In the genomic region with DNA sequence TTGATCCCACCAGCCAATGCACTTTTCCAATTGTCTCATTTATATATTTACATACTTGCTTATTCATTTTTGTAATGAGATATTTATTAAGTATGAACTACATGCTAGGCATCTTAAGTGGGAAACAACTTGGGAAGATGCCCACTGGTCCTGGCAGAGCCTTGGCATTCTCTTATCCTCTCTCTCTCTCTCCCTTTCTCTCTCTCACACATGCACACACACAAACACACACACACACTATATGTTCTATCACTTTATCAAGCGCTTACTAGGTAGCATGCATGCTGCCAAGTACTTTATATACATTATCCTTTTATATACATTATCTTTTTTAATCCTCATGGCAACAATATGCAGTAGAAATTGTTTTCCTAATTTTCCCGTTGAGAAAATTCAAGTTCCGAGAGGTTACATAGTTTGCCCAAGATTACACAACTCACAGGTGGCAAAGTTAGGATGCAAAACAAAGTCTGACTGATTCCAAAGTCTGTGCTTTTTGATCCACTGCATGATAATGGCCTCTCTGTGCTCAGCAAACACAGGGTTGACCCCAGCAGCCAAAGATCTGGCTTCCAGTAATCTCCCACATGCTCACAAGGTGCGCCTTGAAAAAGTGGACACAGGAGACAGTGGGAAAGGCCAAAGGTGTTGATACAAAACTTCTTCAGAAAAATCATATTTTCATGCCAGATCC, we compare ENCODE assay signal across 1 cellular context.
TF ChIP-seq lines count a peak whose summit lies in the region.

No MANE protein-coding gene starts in this region.

TF ChIP-seq in HepG2, 621 proteins besides CTCF, POLR2A, EP300 and RAD21 (continued from another document and continues in another):
- TF ChIP-seq, protein P1, sequence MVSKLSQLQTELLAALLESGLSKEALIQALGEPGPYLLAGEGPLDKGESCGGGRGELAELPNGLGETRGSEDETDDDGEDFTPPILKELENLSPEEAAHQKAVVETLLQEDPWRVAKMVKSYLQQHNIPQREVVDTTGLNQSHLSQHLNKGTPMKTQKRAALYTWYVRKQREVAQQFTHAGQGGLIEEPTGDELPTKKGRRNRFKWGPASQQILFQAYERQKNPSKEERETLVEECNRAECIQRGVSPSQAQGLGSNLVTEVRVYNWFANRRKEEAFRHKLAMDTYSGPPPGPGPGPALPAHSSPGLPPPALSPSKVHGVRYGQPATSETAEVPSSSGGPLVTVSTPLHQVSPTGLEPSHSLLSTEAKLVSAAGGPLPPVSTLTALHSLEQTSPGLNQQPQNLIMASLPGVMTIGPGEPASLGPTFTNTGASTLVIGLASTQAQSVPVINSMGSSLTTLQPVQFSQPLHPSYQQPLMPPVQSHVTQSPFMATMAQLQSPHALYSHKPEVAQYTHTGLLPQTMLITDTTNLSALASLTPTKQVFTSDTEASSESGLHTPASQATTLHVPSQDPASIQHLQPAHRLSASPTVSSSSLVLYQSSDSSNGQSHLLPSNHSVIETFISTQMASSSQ (IDR thresholded peaks at IDR 0.05; ENCODE audit: low read depth), result peak; percentile 74
- TF ChIP-seq, protein P1 (CRISPR knock-in tag; IDR thresholded peaks at IDR 0.05; ENCODE audit: borderline replicate concordance), result peak; percentile 89
- TF ChIP-seq ZNF569 (CRISPR knock-in tag; IDR thresholded peaks at IDR 0.05; ENCODE audit: borderline replicate concordance) (no peak), HES4 (CRISPR knock-in tag; IDR thresholded peaks at IDR 0.05; ENCODE audit: borderline replicate concordance) (no peak), ZKSCAN8 (CRISPR knock-in tag; IDR thresholded peaks at IDR 0.05; ENCODE audit: borderline replicate concordance) (peak; percentile 91), ZNF343 (CRISPR knock-in tag; IDR thresholded peaks at IDR 0.05) (0 out of 2 replicates have a peak, but pooled peaks have one; percentile 66), ZNF83 (CRISPR knock-in tag; IDR thresholded peaks at IDR 0.05; ENCODE audit: borderline replicate concordance) (no peak), NFATC3 (CRISPR knock-in tag; IDR thresholded peaks at IDR 0.05) (no peak), ZNF326 (CRISPR knock-in tag; IDR thresholded peaks at IDR 0.05; ENCODE audit: borderline replicate concordance) (no peak), ZNF382 (CRISPR knock-in tag; IDR thresholded peaks at IDR 0.05; ENCODE audit: borderline replicate concordance) (no peak), ZNF746 (CRISPR knock-in tag; IDR thresholded peaks at IDR 0.05) (0 out of 2 replicates have a peak, but pooled peaks have one; percentile 31), TBL1XR1 (IDR thresholded peaks at IDR 0.05; ENCODE audit: borderline replicate concordance, low read length, partially characterized antibody) (peak; percentile 93), ZNF644 (CRISPR knock-in tag; IDR thresholded peaks at IDR 0.05; ENCODE audit: low read depth) (peak; percentile 96), NFYC (CRISPR knock-in tag; IDR thresholded peaks at IDR 0.05) (no peak), ZNF263 (CRISPR knock-in tag; IDR thresholded peaks at IDR 0.05) (no peak), ZSCAN21 (CRISPR knock-in tag; IDR thresholded peaks at IDR 0.05; ENCODE audit: borderline replicate concordance) (peak; percentile 73; the same call in 1 of the 2 replicates), ZNF550 (CRISPR knock-in tag; IDR thresholded peaks at IDR 0.05; ENCODE audit: borderline replicate concordance) (no peak), ZFAT (CRISPR knock-in tag; conservative IDR thresholded peaks at IDR 0.05) (no peak), ZZZ3 (CRISPR knock-in tag; IDR thresholded peaks at IDR 0.05; ENCODE audit: borderline replicate concordance) (no peak), GLI4 (CRISPR knock-in tag; IDR thresholded peaks at IDR 0.05; ENCODE audit: borderline replicate concordance) (no peak), HNRNPK (IDR thresholded peaks at IDR 0.05; ENCODE audit: low read depth, low read length, poor library complexity, severe bottlenecking) (no peak), ZMAT3 (CRISPR knock-in tag; conservative IDR thresholded peaks at IDR 0.05) (peak; percentile 75; the same call in 1 of the 2 replicates), SP140L (CRISPR knock-in tag; IDR thresholded peaks at IDR 0.05; ENCODE audit: borderline replicate concordance) (peak; percentile 82; the same call in 1 of the 2 replicates), KDM2A (CRISPR knock-in tag; IDR thresholded peaks at IDR 0.05; ENCODE audit: borderline replicate concordance, low read depth) (no peak), PAX8 (CRISPR knock-in tag; IDR thresholded peaks at IDR 0.05; ENCODE audit: borderline replicate concordance) (no peak), ZFP82 (CRISPR knock-in tag; IDR thresholded peaks at IDR 0.05; ENCODE audit: borderline replicate concordance) (0 out of 2 replicates have a peak, but pooled peaks have one; percentile 63), PLRG1 (conservative IDR thresholded peaks at IDR 0.05) (no peak), NFIB (CRISPR knock-in tag; IDR thresholded peaks at IDR 0.05; ENCODE audit: borderline replicate concordance) (no peak), SRY (CRISPR knock-in tag; IDR thresholded peaks at IDR 0.05) (no peak), ZNF792 (CRISPR knock-in tag; IDR thresholded peaks at IDR 0.05) (peak; percentile 69; the same call in 1 of the 2 replicates), ONECUT2 (CRISPR knock-in tag; IDR thresholded peaks at IDR 0.05) (peak; percentile 28; the same call in 1 of the 2 replicates), JUND (CRISPR knock-in tag; IDR thresholded peaks at IDR 0.05) (no peak), ZNF781 (CRISPR knock-in tag; IDR thresholded peaks at IDR 0.05; ENCODE audit: borderline replicate concordance, not compliant biosample characterization) (no peak), NFKB2 (CRISPR knock-in tag; IDR thresholded peaks at IDR 0.05; ENCODE audit: borderline replicate concordance) (no peak), GATA4 (IDR thresholded peaks at IDR 0.05; ENCODE audit: borderline replicate concordance, low read depth) (peak; percentile 79; the same call in 1 of the 2 replicates), RNF2 (conservative IDR thresholded peaks at IDR 0.05; ENCODE audit: low read depth) (no peak), LCORL (IDR thresholded peaks at IDR 0.05) (peak; percentile 72; the same call in 1 of the 2 replicates), LCORL (CRISPR knock-in tag; IDR thresholded peaks at IDR 0.05) (peak; percentile 91), PITX1 (CRISPR knock-in tag; IDR thresholded peaks at IDR 0.05) (peak; percentile 94), NBN (conservative IDR thresholded peaks at IDR 0.05) (no peak), TAF15 (IDR thresholded peaks at IDR 0.05; ENCODE audit: low read depth, low read length, poor library complexity, severe bottlenecking) (no peak), REPIN1 (CRISPR knock-in tag; IDR thresholded peaks at IDR 0.05; ENCODE audit: borderline replicate concordance, low read depth) (peak; percentile 86; the same call in 1 of the 2 replicates)
- TF ChIP-seq, protein P2, sequence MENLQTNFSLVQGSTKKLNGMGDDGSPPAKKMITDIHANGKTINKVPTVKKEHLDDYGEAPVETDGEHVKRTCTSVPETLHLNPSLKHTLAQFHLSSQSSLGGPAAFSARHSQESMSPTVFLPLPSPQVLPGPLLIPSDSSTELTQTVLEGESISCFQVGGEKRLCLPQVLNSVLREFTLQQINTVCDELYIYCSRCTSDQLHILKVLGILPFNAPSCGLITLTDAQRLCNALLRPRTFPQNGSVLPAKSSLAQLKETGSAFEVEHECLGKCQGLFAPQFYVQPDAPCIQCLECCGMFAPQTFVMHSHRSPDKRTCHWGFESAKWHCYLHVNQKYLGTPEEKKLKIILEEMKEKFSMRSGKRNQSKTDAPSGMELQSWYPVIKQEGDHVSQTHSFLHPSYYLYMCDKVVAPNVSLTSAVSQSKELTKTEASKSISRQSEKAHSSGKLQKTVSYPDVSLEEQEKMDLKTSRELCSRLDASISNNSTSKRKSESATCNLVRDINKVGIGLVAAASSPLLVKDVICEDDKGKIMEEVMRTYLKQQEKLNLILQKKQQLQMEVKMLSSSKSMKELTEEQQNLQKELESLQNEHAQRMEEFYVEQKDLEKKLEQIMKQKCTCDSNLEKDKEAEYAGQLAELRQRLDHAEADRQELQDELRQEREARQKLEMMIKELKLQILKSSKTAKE (CRISPR knock-in tag; IDR thresholded peaks at IDR 0.05; ENCODE audit: borderline replicate concordance), result peak; percentile 85
- TF ChIP-seq, protein P3, sequence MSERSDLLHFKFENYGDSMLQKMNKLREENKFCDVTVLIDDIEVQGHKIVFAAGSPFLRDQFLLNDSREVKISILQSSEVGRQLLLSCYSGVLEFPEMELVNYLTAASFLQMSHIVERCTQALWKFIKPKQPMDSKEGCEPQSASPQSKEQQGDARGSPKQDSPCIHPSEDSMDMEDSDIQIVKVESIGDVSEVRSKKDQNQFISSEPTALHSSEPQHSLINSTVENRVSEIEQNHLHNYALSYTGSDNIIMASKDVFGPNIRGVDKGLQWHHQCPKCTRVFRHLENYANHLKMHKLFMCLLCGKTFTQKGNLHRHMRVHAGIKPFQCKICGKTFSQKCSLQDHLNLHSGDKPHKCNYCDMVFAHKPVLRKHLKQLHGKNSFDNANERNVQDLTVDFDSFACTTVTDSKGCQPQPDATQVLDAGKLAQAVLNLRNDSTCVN (CRISPR knock-in tag; IDR thresholded peaks at IDR 0.05; ENCODE audit: borderline replicate concordance), result peak; percentile 44; the same call in 1 of the 2 replicates
- TF ChIP-seq, protein P4, sequence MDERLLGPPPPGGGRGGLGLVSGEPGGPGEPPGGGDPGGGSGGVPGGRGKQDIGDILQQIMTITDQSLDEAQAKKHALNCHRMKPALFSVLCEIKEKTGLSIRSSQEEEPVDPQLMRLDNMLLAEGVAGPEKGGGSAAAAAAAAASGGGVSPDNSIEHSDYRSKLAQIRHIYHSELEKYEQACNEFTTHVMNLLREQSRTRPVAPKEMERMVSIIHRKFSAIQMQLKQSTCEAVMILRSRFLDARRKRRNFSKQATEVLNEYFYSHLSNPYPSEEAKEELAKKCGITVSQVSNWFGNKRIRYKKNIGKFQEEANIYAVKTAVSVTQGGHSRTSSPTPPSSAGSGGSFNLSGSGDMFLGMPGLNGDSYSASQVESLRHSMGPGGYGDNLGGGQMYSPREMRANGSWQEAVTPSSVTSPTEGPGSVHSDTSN (CRISPR knock-in tag; IDR thresholded peaks at IDR 0.05), result no peak
- TF ChIP-seq, protein P5, sequence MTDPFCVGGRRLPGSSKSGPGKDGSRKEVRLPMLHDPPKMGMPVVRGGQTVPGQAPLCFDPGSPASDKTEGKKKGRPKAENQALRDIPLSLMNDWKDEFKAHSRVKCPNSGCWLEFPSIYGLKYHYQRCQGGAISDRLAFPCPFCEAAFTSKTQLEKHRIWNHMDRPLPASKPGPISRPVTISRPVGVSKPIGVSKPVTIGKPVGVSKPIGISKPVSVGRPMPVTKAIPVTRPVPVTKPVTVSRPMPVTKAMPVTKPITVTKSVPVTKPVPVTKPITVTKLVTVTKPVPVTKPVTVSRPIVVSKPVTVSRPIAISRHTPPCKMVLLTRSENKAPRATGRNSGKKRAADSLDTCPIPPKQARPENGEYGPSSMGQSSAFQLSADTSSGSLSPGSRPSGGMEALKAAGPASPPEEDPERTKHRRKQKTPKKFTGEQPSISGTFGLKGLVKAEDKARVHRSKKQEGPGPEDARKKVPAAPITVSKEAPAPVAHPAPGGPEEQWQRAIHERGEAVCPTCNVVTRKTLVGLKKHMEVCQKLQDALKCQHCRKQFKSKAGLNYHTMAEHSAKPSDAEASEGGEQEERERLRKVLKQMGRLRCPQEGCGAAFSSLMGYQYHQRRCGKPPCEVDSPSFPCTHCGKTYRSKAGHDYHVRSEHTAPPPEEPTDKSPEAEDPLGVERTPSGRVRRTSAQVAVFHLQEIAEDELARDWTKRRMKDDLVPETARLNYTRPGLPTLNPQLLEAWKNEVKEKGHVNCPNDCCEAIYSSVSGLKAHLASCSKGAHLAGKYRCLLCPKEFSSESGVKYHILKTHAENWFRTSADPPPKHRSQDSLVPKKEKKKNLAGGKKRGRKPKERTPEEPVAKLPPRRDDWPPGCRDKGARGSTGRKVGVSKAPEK (CRISPR knock-in tag; IDR thresholded peaks at IDR 0.05; ENCODE audit: borderline replicate concordance), result no peak
- TF ChIP-seq, protein P6, sequence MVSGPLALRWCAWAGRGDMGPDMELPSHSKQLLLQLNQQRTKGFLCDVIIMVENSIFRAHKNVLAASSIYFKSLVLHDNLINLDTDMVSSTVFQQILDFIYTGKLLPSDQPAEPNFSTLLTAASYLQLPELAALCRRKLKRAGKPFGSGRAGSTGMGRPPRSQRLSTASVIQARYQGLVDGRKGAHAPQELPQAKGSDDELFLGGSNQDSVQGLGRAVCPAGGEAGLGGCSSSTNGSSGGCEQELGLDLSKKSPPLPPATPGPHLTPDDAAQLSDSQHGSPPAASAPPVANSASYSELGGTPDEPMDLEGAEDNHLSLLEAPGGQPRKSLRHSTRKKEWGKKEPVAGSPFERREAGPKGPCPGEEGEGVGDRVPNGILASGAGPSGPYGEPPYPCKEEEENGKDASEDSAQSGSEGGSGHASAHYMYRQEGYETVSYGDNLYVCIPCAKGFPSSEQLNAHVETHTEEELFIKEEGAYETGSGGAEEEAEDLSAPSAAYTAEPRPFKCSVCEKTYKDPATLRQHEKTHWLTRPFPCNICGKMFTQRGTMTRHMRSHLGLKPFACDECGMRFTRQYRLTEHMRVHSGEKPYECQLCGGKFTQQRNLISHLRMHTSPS (CRISPR knock-in tag; IDR thresholded peaks at IDR 0.05; ENCODE audit: low read depth), result no peak; the same call in 1 of the 2 replicates
- TF ChIP-seq, protein P7, sequence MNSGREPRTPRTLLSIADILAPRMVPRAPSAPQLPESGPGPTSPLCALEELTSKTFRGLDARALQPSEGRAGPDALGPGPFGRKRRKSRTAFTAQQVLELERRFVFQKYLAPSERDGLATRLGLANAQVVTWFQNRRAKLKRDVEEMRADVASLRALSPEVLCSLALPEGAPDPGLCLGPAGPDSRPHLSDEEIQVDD (CRISPR knock-in tag; IDR thresholded peaks at IDR 0.05; ENCODE audit: borderline replicate concordance), result no peak
- TF ChIP-seq, protein P8, sequence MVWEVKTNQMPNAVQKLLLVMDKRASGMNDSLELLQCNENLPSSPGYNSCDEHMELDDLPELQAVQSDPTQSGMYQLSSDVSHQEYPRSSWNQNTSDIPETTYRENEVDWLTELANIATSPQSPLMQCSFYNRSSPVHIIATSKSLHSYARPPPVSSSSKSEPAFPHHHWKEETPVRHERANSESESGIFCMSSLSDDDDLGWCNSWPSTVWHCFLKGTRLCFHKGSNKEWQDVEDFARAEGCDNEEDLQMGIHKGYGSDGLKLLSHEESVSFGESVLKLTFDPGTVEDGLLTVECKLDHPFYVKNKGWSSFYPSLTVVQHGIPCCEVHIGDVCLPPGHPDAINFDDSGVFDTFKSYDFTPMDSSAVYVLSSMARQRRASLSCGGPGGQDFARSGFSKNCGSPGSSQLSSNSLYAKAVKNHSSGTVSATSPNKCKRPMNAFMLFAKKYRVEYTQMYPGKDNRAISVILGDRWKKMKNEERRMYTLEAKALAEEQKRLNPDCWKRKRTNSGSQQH (CRISPR knock-in tag; IDR thresholded peaks at IDR 0.05; ENCODE audit: low read depth), result no peak
